Comparison of ENCODE assay signal across 21 cellular contexts in genomic region chr4:48722509-48723446, GRCh38. TPM values are rescaled to one million over a fixed set of nuclear protein-coding genes. Genes with fewer than 3 reads are reported as not detected.
DNase-seq lines count a peak whose midpoint lies in the region; ATAC-seq and TF ChIP-seq lines count a peak whose summit lies in the region.
"Had no signal": no experiment of that assay in that cellular context is flagged by ENCODE, and none has a peak within 500 bp of the region (broad histone marks: within the 10 kb centered on the region; RNA-seq: fewer than 3 reads in every experiment).

No MANE protein-coding gene starts in this region.

- no peak overlapping the region for H2BK15ac ChIP-seq in IMR-90 (ENCODE audit: low read depth, low read length)

- peaks cover 2% of the 10 kb centered on the region; the same call in 1 of the 2 replicates for H3K4me1 ChIP-seq in IMR-90 (ENCODE audit: control insufficient read depth, insufficient read depth, low read length)

- no peak overlapping the region for H2BK20ac ChIP-seq in IMR-90 (ENCODE audit: low read depth, low read length)

- H3K79me1 ChIP-seq in IMR-90 (ENCODE audit: low read depth in 1 of 2, low read length in 2 of 2): peaks cover 37 to 68% of the 10 kb centered on the region in 2 experiments

- H2BK120ac ChIP-seq in IMR-90 (ENCODE audit: low read depth, low read length): no peak overlapping the region

- peak overlapping the region; percentile 36; the same call in 1 of the 2 replicates for H3K4me2 ChIP-seq in IMR-90 (ENCODE audit: low read depth, low read length)
- H3K4me2 ChIP-seq: neural progenitor cell had no signal

- peak; percentile 4 for DNase-seq in COLO829 (ENCODE audit: low spot score)
- peak; percentile 31 for DNase-seq in IMR-90
- DNase-seq in dermis blood vessel endothelial cell: peak; percentile 73
- no peak for DNase-seq in naive thymus-derived CD8-positive, alpha-beta T cell
- DNase-seq in brain microvascular endothelial cell: no peak
- no peak for DNase-seq in NCI-H2227 (lab: John Stamatoyannopoulos, UW; ENCODE audit: unreplicated experiment)
- no peak for DNase-seq in DMS153 treated with DMSO at 0.1 percent for 48 hours (lab: John Stamatoyannopoulos, UW; ENCODE audit: unreplicated experiment)
- no peak for DNase-seq in GM13976 (ENCODE audit: low spot score)
- DNase-seq: activated CD4-positive, CD25-positive, alpha-beta regulatory T cell treated with anti-CD3 and anti-CD28 coated beads, Interleukin-2, amount 50 U/mL, for 72 hours; activated CD8-positive, alpha-beta memory T cell treated with anti-CD3 and anti-CD28 coated beads, Interleukin-2, amount 50 U/mL, for 48 hours; activated naive CD4-positive, alpha-beta T cell treated with anti-CD3 and anti-CD28 coated beads for 36 hours; AML-193; DND-41; hypothalamus; left lung; NCI-H1048; NCI-H2171; sigmoid colon; stimulated activated CD4-positive, alpha-beta T cell treated with anti-CD3 and anti-CD28 coated beads, Interleukin-4, amount 100 ng/mL, for 24 hours had no signal

- no peak for TF ChIP-seq CTCF in IMR-90 (conservative IDR thresholded peaks at IDR 0.05; ENCODE audit: low read depth, low read length)
- TF ChIP-seq CTCF in brain microvascular endothelial cell (IDR thresholded peaks at IDR 0.05; ENCODE audit: low read depth, low read length, missing control alignments): no peak
- no peak for TF ChIP-seq CTCF in GM13976 (IDR thresholded peaks at IDR 0.05; ENCODE audit: borderline replicate concordance, control extremely low read depth, extremely low read depth, insufficient read depth, missing control alignments)

- H2AK5ac ChIP-seq in IMR-90 (ENCODE audit: low read depth, low read length): no peak overlapping the region

- no peak overlapping the region for H3K14ac ChIP-seq in IMR-90 (replicated peaks; ENCODE audit: low read depth, low read length)

- no peak overlapping the region for H4K5ac ChIP-seq in IMR-90 (ENCODE audit: low read depth, low read length)

- no TSS peak for BruUV-seq in IMR-90 (replicated peaks; lab: Mats Ljungman, UMichigan)

- H3K27ac ChIP-seq in IMR-90 (ENCODE audit: insufficient read depth, low read length) (no peak overlapping the region), brain microvascular endothelial cell (no peak overlapping the region)
- H3K27ac ChIP-seq: neural progenitor cell, sigmoid colon had no signal

- peaks cover 0 to 6% (median 1%) of the 10 kb centered on the region in 9 donors for H3K9me3 Mint-ChIP-seq in naive thymus-derived CD8-positive, alpha-beta T cell

- H3K4me1 Mint-ChIP-seq in naive thymus-derived CD8-positive, alpha-beta T cell: peaks cover 39 to 76% (median 73%) of the 10 kb centered on the region in 4 donors
- H3K4me1 Mint-ChIP-seq: neural progenitor cell had no signal

- no peak overlapping the region for H3K23ac ChIP-seq in IMR-90 (ENCODE audit: low read depth, low read length)

- no CpG with 5 or more reads among the region's 5 CpGs for WGBS in IMR-90 (ENCODE audit: extremely low coverage in 2 of 2, insufficient read length in 1 of 2), 2 experiments

- no peak for ATAC-seq in IMR-90 (ENCODE audit: low read depth)
- ATAC-seq in naive thymus-derived CD8-positive, alpha-beta T cell: no peak
- ATAC-seq: left lung had no signal

- no peaks in the 10 kb centered on the region for H3K27me3 ChIP-seq in IMR-90 (ENCODE audit: control insufficient read depth, insufficient read depth, low read length)
- no peaks in the 10 kb centered on the region for H3K27me3 ChIP-seq in brain microvascular endothelial cell (replicated peaks)
- H3K27me3 ChIP-seq: left lung, neural progenitor cell, sigmoid colon, tibial nerve had no signal

- H3K9ac ChIP-seq in IMR-90 (ENCODE audit: low read depth, low read length): no peak overlapping the region
- H3K9ac ChIP-seq: neural progenitor cell had no signal

- H2AFZ ChIP-seq in IMR-90 (replicated peaks; ENCODE audit: low read length, poor library complexity): no peak overlapping the region
- H2AFZ ChIP-seq: neural progenitor cell had no signal

- intact Hi-C loops in IMR-90 (cut with micrococcal nuclease): no loop called here

- H3K27ac Mint-ChIP-seq in naive thymus-derived CD8-positive, alpha-beta T cell: peak overlapping the region in 7 of 10 donors; percentile 1 to 89 (median 40)
- H3K27ac Mint-ChIP-seq: activated naive CD4-positive, alpha-beta T cell treated with anti-CD3 and anti-CD28 coated beads for 36 hours; neural progenitor cell had no signal

- CTCF ChIA-PET in IMR-90 (lab: Yijun Ruan, JAX): no interaction called here

- dilution Hi-C loops in IMR-90 (cut with HindIII; ENCODE audit: low sequenced_read_pairs, unreplicated experiment): no loop called here

- no peak for TF ChIP-seq RAD21 in IMR-90 (IDR thresholded peaks at IDR 0.05; ENCODE audit: low read length)

- H3K9me3 ChIP-seq in IMR-90 (ENCODE audit: control insufficient read depth, insufficient read depth, low read length): no peaks in the 10 kb centered on the region
- H3K9me3 ChIP-seq: left lung, sigmoid colon, tibial nerve had no signal

- no peak overlapping the region for H4K91ac ChIP-seq in IMR-90 (ENCODE audit: insufficient read depth, low read depth, low read length)

- H3K36me3 ChIP-seq in IMR-90 (ENCODE audit: control insufficient read depth, insufficient read depth, low read length) (no peaks in the 10 kb centered on the region), brain microvascular endothelial cell (replicated peaks) (no peaks in the 10 kb centered on the region)
- H3K36me3 ChIP-seq: left lung, neural progenitor cell, sigmoid colon, tibial nerve had no signal

- H3K4me3 ChIP-seq in IMR-90 (ENCODE audit: insufficient read depth, low read depth, low read length) (no peak overlapping the region), brain microvascular endothelial cell (ENCODE audit: low read depth, low read length) (no peak overlapping the region)
- H3K4me3 ChIP-seq: left lung, neural progenitor cell, sigmoid colon, tibial nerve had no signal

- in situ Hi-C loops in IMR-90 (cut with MboI; ENCODE audit: low sequenced_read_pairs) (no loop called here), brain microvascular endothelial cell (cut with HindIII; ENCODE audit: low pct_ligation_motif_present, low sequenced_read_pairs) (no loop called here), GM13976 (cut with MboI; ENCODE audit: low sequenced_read_pairs, unreplicated experiment) (no loop called here)

- TF ChIP-seq POLR2A in IMR-90 (IDR thresholded peaks at IDR 0.05; ENCODE audit: low read depth, low read length): no peak

- no peak overlapping the region for H3K4ac ChIP-seq in IMR-90 (ENCODE audit: low read depth, low read length)

- H3K9me1 ChIP-seq in IMR-90 (ENCODE audit: insufficient read depth, low read length): 0 out of 2 replicates have a peak, but pooled peaks cover 2% of the 10 kb centered on the region

- H3K27me3 Mint-ChIP-seq in naive thymus-derived CD8-positive, alpha-beta T cell: no peaks in the 10 kb centered on the region

- H3K36me3 Mint-ChIP-seq in naive thymus-derived CD8-positive, alpha-beta T cell: peaks cover 4 to 13% (median 6%) of the 10 kb centered on the region in 3 donors

- no peak overlapping the region for H3K56ac ChIP-seq in IMR-90 (ENCODE audit: extremely low read depth, insufficient read depth, low read length)

- POLR2A ChIA-PET in IMR-90 (lab: Charles Lee; ENCODE audit: unreplicated experiment): no interaction called here
- POLR2A ChIA-PET in naive thymus-derived CD8-positive, alpha-beta T cell (lab: Charles Lee): no interaction called here

- no peak overlapping the region for H2BK5ac ChIP-seq in IMR-90 (ENCODE audit: low read depth, low read length, poor library complexity, severe bottlenecking)

- H3K4me3 Mint-ChIP-seq in naive thymus-derived CD8-positive, alpha-beta T cell: peak overlapping the region in 1 of 10 donors; percentile 3
- H3K4me3 Mint-ChIP-seq: activated naive CD4-positive, alpha-beta T cell treated with anti-CD3 and anti-CD28 coated beads for 36 hours; neural progenitor cell had no signal

- H4K8ac ChIP-seq in IMR-90 (ENCODE audit: low read depth in 2 of 2, low read length in 2 of 2): no peak overlapping the region; a peak in 1 of 4 replicates

- H2AK9ac ChIP-seq in IMR-90 (replicated peaks; ENCODE audit: low read depth, low read length, poor library complexity): no peak overlapping the region

- no peak overlapping the region for H3K18ac ChIP-seq in IMR-90 (ENCODE audit: low read depth, low read length)

- peaks cover 25% of the 10 kb centered on the region for H4K20me1 ChIP-seq in IMR-90 (ENCODE audit: insufficient read depth, low read length)

TF ChIP-seq in IMR-90, 13 proteins besides CTCF, POLR2A, EP300 and RAD21 (continues in another document):
- TF ChIP-seq SMC3 (IDR thresholded peaks at IDR 0.05; ENCODE audit: low read depth, low read length): no peak
- TF ChIP-seq ELK1 (IDR thresholded peaks at IDR 0.05; ENCODE audit: borderline replicate concordance, low read depth, low read length): no peak
- TF ChIP-seq CEBPB (IDR thresholded peaks at IDR 0.05; ENCODE audit: low read depth, low read length): no peak
- TF ChIP-seq NFE2L2 (IDR thresholded peaks at IDR 0.05; ENCODE audit: low read depth, low read length): no peak
- no peak for TF ChIP-seq FOS (IDR thresholded peaks at IDR 0.05; ENCODE audit: low read depth, low read length)
- TF ChIP-seq MXI1 (IDR thresholded peaks at IDR 0.05; ENCODE audit: borderline replicate concordance, low read depth, low read length): no peak
- TF ChIP-seq BHLHE40 (IDR thresholded peaks at IDR 0.05; ENCODE audit: low read depth, low read length): no peak
- no peak for TF ChIP-seq MAZ (IDR thresholded peaks at IDR 0.05; ENCODE audit: borderline replicate concordance, low read depth, low read length)
- no peak for TF ChIP-seq RFX5 (IDR thresholded peaks at IDR 0.05; ENCODE audit: low read depth, low read length)
- TF ChIP-seq RCOR1 (IDR thresholded peaks at IDR 0.05; ENCODE audit: insufficient replicate concordance, low read length): no peak
- no peak for TF ChIP-seq MAFK (IDR thresholded peaks at IDR 0.05; ENCODE audit: low read depth, low read length)
- no peak for TF ChIP-seq CHD1 (IDR thresholded peaks at IDR 0.05; ENCODE audit: low read depth, low read length)

RNA-seq across cellular contexts. Expression of gene FRYL, which starts 57.3 kb away (rescaled TPM):
- total RNA-seq in IMR-90 (2012; rRNA removed) (77.4 and 82.2 TPM in 2 replicates), dermis blood vessel endothelial cell (133 and 145 TPM in 2 replicates)
- polyA plus RNA-seq in IMR-90 (2012; rRNA removed): 7.7 and 9.9 TPM in 2 replicates
- 2.1 TPM in 2 replicates for polyA plus RNA-seq in IMR-90 (2012; cell fraction: cytosol; rRNA removed)
- 4.4 and 32.2 TPM in 2 replicates for polyA plus RNA-seq in IMR-90 (2012; cell fraction: nucleus; rRNA removed; ENCODE audit: low replicate concordance)
- total RNA-seq in naive thymus-derived CD8-positive, alpha-beta T cell: 100 to 1,000 TPM; 111 to 119 TPM
- polyA plus RNA-seq in naive thymus-derived CD8-positive, alpha-beta T cell: 10 to 100 TPM; 31.4 to 36.4 (median 31.6) TPM

Comparison
In these comparisons a context has a peak if more than half of its experiments do, and no peak if none do; other contexts are left out.
1. DNase-seq: peak in COLO829 (single experiment), IMR-90 (single experiment) and dermis blood vessel endothelial cell (single experiment); none in naive thymus-derived CD8-positive, alpha-beta T cell (0 of 10), brain microvascular endothelial cell (single experiment), NCI-H2227 (single experiment), DMS153 treated with DMSO at 0.1 percent for 48 hours (single experiment) and GM13976 (single experiment).